ENCODE assay signal across 8 cellular contexts in the genomic region with DNA sequence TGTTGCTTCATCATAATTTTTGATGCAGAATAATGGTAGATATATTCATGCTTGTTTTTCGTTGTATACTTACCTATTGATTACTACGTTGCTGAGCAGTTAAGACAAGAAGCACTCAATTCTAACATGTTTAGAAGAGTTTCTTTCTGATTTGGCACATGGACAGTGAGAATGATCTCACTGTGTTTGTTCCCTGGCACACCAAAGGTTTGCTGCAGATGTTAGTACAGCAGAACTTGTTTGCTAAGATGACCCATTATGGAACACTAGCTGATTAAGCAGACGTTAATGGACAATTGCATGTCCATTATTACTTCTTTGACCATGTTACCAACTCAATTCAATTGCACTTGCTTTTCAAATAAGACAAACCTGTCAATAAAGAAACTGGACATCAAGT.
DNase-seq lines count a peak whose midpoint lies in the region; ATAC-seq, FAIRE-seq and TF ChIP-seq lines count a peak whose summit lies in the region.

No MANE protein-coding gene starts in this region.

- H3K4me2 ChIP-seq in GM23338 (peak overlapping the region; percentile 74), endothelial cell of umbilical vein (ENCODE audit: insufficient read depth, low read length) (peak overlapping the region; percentile 60)

- BruUV-seq in endothelial cell of umbilical vein (replicated peaks; lab: Mats Ljungman, UMichigan) = no TSS peak

- ATAC-seq in GM23338 = no peak
- peak; percentile 58 for ATAC-seq in sciatic nerve

- no peaks in the 10 kb centered on the region for H4K20me1 ChIP-seq in GM23338 (replicated peaks; ENCODE audit: insufficient read depth)
- H4K20me1 ChIP-seq in endothelial cell of umbilical vein (replicated peaks; ENCODE audit: control insufficient read depth, extremely low read depth, insufficient read depth, low read length) = no peaks in the 10 kb centered on the region

- CTCF ChIA-PET in endothelial cell of umbilical vein (lab: Charles Lee) = interaction anchor here (1.7 to 6.3 kb wide), 2 partner anchors 96 to 155 kb away, joined by 5 to 43 read pairs; no protein-coding TSS in a partner anchor

- H3K9me2 ChIP-seq in GM23338 (ENCODE audit: insufficient read depth) = no peaks in the 10 kb centered on the region

- TF ChIP-seq POLR2A in Peyer's patch (IDR thresholded peaks at IDR 0.05) (no peak), endothelial cell of umbilical vein (IDR thresholded peaks at IDR 0.05; ENCODE audit: low read depth, low read length) (no peak)

- FAIRE-seq in endothelial cell of umbilical vein (lab: Jason Lieb, UNC) = peak; percentile 26

- H3K4me1 ChIP-seq in GM23338 (ENCODE audit: insufficient read depth) = peaks cover 88% of the 10 kb centered on the region
- peaks cover 0 to 33% (median 8%) of the 10 kb centered on the region in 4 donors for H3K4me1 ChIP-seq in Peyer's patch
- peaks cover 100% of the 10 kb centered on the region for H3K4me1 ChIP-seq in endothelial cell of umbilical vein (ENCODE audit: control insufficient read depth, extremely low read depth, insufficient read depth, low read length)
- no peaks in the 10 kb centered on the region for H3K4me1 ChIP-seq in ascending aorta

- H3K27me3 Mint-ChIP-seq in GM23338 (ENCODE audit: insufficient read depth, low read depth, poor library complexity) = peaks cover 2% of the 10 kb centered on the region

- H3F3A ChIP-seq in GM23338 (replicated peaks; ENCODE audit: low read depth) = no peaks in the 10 kb centered on the region; the same call in 1 of the 2 replicates

- H3K27ac Mint-ChIP-seq in GM23338 = no peak overlapping the region

- H3K4me3 ChIP-seq in GM23338 = peak overlapping the region; percentile 10; the same call in 1 of the 2 replicates
- no peak overlapping the region for H3K4me3 ChIP-seq in Peyer's patch
- H3K4me3 ChIP-seq in endothelial cell of umbilical vein (replicated peaks in 1 of 3; ENCODE audit: insufficient read depth in 1 of 3, low read depth in 1 of 3, low read length in 3 of 3) = peak overlapping the region in 1 of 3 experiments; percentile 3
- H3K4me3 ChIP-seq in ascending aorta = no peak overlapping the region

- H3K27ac ChIP-seq in GM23338 (ENCODE audit: low read depth) = peak overlapping the region; percentile 98
- peak overlapping the region; percentile 48 to 68 (median 62) for H3K27ac ChIP-seq in Peyer's patch
- peak overlapping the region; percentile 96 for H3K27ac ChIP-seq in endothelial cell of umbilical vein (ENCODE audit: insufficient read depth, low read depth, low read length)
- H3K27ac ChIP-seq in ascending aorta = no peak overlapping the region

- H3K9ac ChIP-seq in endothelial cell of umbilical vein (replicated peaks; ENCODE audit: extremely low read depth, insufficient read depth, low read length) = peak overlapping the region; percentile 89

- H2AFZ ChIP-seq in GM23338 = no peak overlapping the region
- H2AFZ ChIP-seq in endothelial cell of umbilical vein (ENCODE audit: low read depth, low read length) = no peak overlapping the region

- DNase-seq in GM23338 (ENCODE audit: low spot score) = no peak
- no peak for DNase-seq in Peyer's patch
- DNase-seq in endothelial cell of umbilical vein (ENCODE audit: low read depth, low spot score) = peak; percentile 80
- no peak for DNase-seq in sciatic nerve (ENCODE audit: low spot score)
- DNase-seq in iPS-NIHi11 (ENCODE audit: low spot score) = no peak
- no peak for DNase-seq in NCI-H526 (lab: John Stamatoyannopoulos, UW)
- DNase-seq in NOMO-1 (lab: John Stamatoyannopoulos, UW; ENCODE audit: unreplicated experiment in 2 of 2) = no peak
- DNase-seq in ascending aorta (ENCODE audit: low spot score in 2 of 2) = no peak

- H3K4me1 Mint-ChIP-seq in GM23338 = peaks cover 74% of the 10 kb centered on the region

- H3K9me1 ChIP-seq in endothelial cell of umbilical vein (replicated peaks; ENCODE audit: control insufficient read depth, extremely low read depth, insufficient read depth, low read length) = no peaks in the 10 kb centered on the region

- no peaks in the 10 kb centered on the region for H3K36me3 Mint-ChIP-seq in GM23338 (ENCODE audit: low read depth)

- intact Hi-C loops in endothelial cell of umbilical vein (cut with micrococcal nuclease) (loop anchor here (2.0 kb wide), 1 partner anchor 184 kb away; no protein-coding TSS in a partner anchor), sciatic nerve (cut with DNase I) (no loop called here), ascending aorta (cut with DNase I) (no loop called here)

- no peak for TF ChIP-seq CTCF in GM23338 (conservative IDR thresholded peaks at IDR 0.05; ENCODE audit: low read depth in 2 of 2)
- no peak for TF ChIP-seq CTCF in Peyer's patch (IDR thresholded peaks at IDR 0.05)
- TF ChIP-seq CTCF in endothelial cell of umbilical vein (IDR thresholded peaks at IDR 0.05; ENCODE audit: extremely low read depth in 1 of 2, insufficient read depth in 1 of 2, low read depth in 1 of 2, low read length in 2 of 2) = no peak
- no peak for TF ChIP-seq CTCF in ascending aorta (IDR thresholded peaks at IDR 0.05)

- H3K36me3 ChIP-seq in GM23338 (ENCODE audit: insufficient read depth) (no peaks in the 10 kb centered on the region), Peyer's patch (no peaks in the 10 kb centered on the region), endothelial cell of umbilical vein (ENCODE audit: control insufficient read depth in 2 of 2, extremely low read depth in 1 of 2, insufficient read depth in 2 of 2, low read length in 2 of 2) (no peaks in the 10 kb centered on the region), ascending aorta (no peaks in the 10 kb centered on the region)

- POLR2A ChIA-PET in endothelial cell of umbilical vein (lab: Charles Lee) = interaction anchor here (0.6 to 0.7 kb wide), 2 partner anchors 12 to 81 kb away, joined by 3 to 11 read pairs; no protein-coding TSS in a partner anchor

- H3K9me3 ChIP-seq in Peyer's patch (no peaks in the 10 kb centered on the region), endothelial cell of umbilical vein (replicated peaks; ENCODE audit: control insufficient read depth, insufficient read depth, low read length) (no peaks in the 10 kb centered on the region), ascending aorta (no peaks in the 10 kb centered on the region)

- H3K27me3 ChIP-seq in GM23338 (ENCODE audit: insufficient read depth) (no peaks in the 10 kb centered on the region), Peyer's patch (no peaks in the 10 kb centered on the region), endothelial cell of umbilical vein (ENCODE audit: control insufficient read depth in 2 of 2, insufficient read depth in 2 of 2, low read length in 2 of 2) (no peaks in the 10 kb centered on the region), ascending aorta (no peaks in the 10 kb centered on the region)

- no peaks in the 10 kb centered on the region for H3K9me3 Mint-ChIP-seq in GM23338

- dilution Hi-C loops in endothelial cell of umbilical vein (cut with MboI; ENCODE audit: extremely low pct_ligation_motif_present, low sequenced_read_pairs) = loop anchor here (25.0 kb wide), 1 partner anchor 188 kb away; a partner anchor contains a TSS

- H3K4me3 Mint-ChIP-seq in GM23338 = no peak overlapping the region

- H3K79me2 ChIP-seq in GM23338 (replicated peaks; ENCODE audit: insufficient read depth) (peaks cover 74% of the 10 kb centered on the region), endothelial cell of umbilical vein (ENCODE audit: control insufficient read depth, insufficient read depth, low read length) (peaks cover 91% of the 10 kb centered on the region)

TF ChIP-seq in GM23338, 12 proteins besides CTCF, POLR2A, EP300 and RAD21:
- TF ChIP-seq ZNF331 (CRISPR knock-in tag; IDR thresholded peaks at IDR 0.05; ENCODE audit: low read depth) = no peak
- no peak for TF ChIP-seq POLR2AphosphoS5 (IDR thresholded peaks at IDR 0.05; ENCODE audit: low read depth)
- TF ChIP-seq NANOG (IDR thresholded peaks at IDR 0.05; ENCODE audit: borderline replicate concordance) = no peak
- no peak for TF ChIP-seq EZH2 (IDR thresholded peaks at IDR 0.05; ENCODE audit: low read depth, unreplicated experiment)

TF ChIP-seq in endothelial cell of umbilical vein, 7 proteins besides CTCF, POLR2A, EP300 and RAD21:
- TF ChIP-seq JUN (IDR thresholded peaks at IDR 0.05; ENCODE audit: borderline replicate concordance, insufficient read depth, insufficient read length, low read depth) (peak; percentile 25), FOS (IDR thresholded peaks at IDR 0.05; ENCODE audit: borderline replicate concordance, insufficient read depth, low read length) (no peak)
TF ChIP-seq in endothelial cell of umbilical vein: peak in this region for 1.

Comparison
In these comparisons a context has a peak if more than half of its experiments do, and no peak if none do; other contexts are left out.
1. H3K27ac ChIP-seq: peak in GM23338 (single experiment), Peyer's patch (4 of 4) and endothelial cell of umbilical vein (single experiment); none in ascending aorta (0 of 2).